In the genomic region with DNA sequence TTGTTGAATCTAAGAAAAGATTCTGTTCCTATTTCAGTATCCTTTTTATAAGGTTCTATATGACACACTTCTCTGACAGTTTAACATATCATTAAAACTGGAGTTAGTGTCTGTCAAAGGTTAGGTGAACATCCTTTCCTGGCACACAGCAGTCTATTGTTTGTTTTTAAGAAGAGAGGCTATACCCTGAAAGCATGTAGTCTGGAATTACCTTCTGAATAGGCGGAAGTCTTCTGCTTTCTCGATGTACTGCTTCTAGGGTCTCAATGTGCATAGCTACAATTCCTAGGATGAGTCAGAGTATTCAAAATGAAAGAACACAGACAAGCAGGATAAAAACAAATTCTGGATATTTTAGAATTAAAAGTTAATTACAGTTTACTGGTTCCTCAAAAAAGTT, we compare ENCODE assay signal across 16 cellular contexts.
A peak's percentile ranks its signal among the peaks of the same experiment; 100 is the strongest.
DNase-seq lines count a peak whose midpoint lies in the region; ATAC-seq and TF ChIP-seq lines count a peak whose summit lies in the region.
"Had no signal": no experiment of that assay in that cellular context is flagged by ENCODE, and none has a peak within 500 bp of the region (broad histone marks: within the 10 kb centered on the region; RNA-seq: fewer than 3 reads in every experiment).

No MANE protein-coding gene starts in this region.

- no peak overlapping the region for H3K23ac ChIP-seq in IMR-90 (ENCODE audit: low read depth, low read length)

- H3K4me3 ChIP-seq in IMR-90 (ENCODE audit: insufficient read depth, low read depth, low read length): no peak overlapping the region
- H3K4me3 ChIP-seq: SK-N-MC had no signal

- no peaks in the 10 kb centered on the region for H4K20me1 ChIP-seq in IMR-90 (ENCODE audit: insufficient read depth, low read length)

- BruUV-seq in IMR-90 (replicated peaks; lab: Mats Ljungman, UMichigan): no TSS peak

- H3K27me3 Mint-ChIP-seq in natural killer cell treated with Interleukin-12 subunit alpha and Interleukin-12 subunit beta and Interleukin-15 and Interleukin-18, amount 100 ng/mL, for 72 hours: no peaks in the 10 kb centered on the region

- peaks cover 0 to 21% of the 10 kb centered on the region in 2 experiments; a peak in 2 of 4 replicates for H3K79me1 ChIP-seq in IMR-90 (ENCODE audit: low read depth in 1 of 2, low read length in 2 of 2)

- H3K9ac ChIP-seq in IMR-90 (ENCODE audit: low read depth, low read length): no peak overlapping the region; the same call in 1 of the 2 replicates

- H3K14ac ChIP-seq in IMR-90 (replicated peaks; ENCODE audit: low read depth, low read length): peak overlapping the region; percentile 49; the same call in 1 of the 2 replicates

- H2AK5ac ChIP-seq in IMR-90 (ENCODE audit: low read depth, low read length): no peak overlapping the region

- no peak overlapping the region for H2AFZ ChIP-seq in IMR-90 (replicated peaks; ENCODE audit: low read length, poor library complexity)

- TF ChIP-seq CTCF in IMR-90 (conservative IDR thresholded peaks at IDR 0.05; ENCODE audit: low read depth, low read length): no peak

- dilution Hi-C loops in IMR-90 (cut with HindIII; ENCODE audit: low sequenced_read_pairs, unreplicated experiment): no loop called here

- H2BK20ac ChIP-seq in IMR-90 (ENCODE audit: low read depth, low read length): peak overlapping the region; percentile 18; the same call in 1 of the 2 replicates

- peak overlapping the region; percentile 19; the same call in 1 of the 2 replicates for H3K4ac ChIP-seq in IMR-90 (ENCODE audit: low read depth, low read length)

- H3K27me3 ChIP-seq in IMR-90 (ENCODE audit: control insufficient read depth, insufficient read depth, low read length): no peaks in the 10 kb centered on the region

- in situ Hi-C loops in IMR-90 (cut with MboI; ENCODE audit: low sequenced_read_pairs): no loop called here

- H2BK5ac ChIP-seq in IMR-90 (ENCODE audit: low read depth, low read length, poor library complexity, severe bottlenecking): peak overlapping the region; percentile 98

- no peak for DNase-seq in IMR-90
- DNase-seq in dermis blood vessel endothelial cell: peak; percentile 91
- peak; percentile 69 for DNase-seq in pulmonary artery endothelial cell (ENCODE audit: low read depth, low spot score)
- no peak for DNase-seq in natural killer cell treated with Interleukin-12 subunit alpha and Interleukin-12 subunit beta and Interleukin-15 and Interleukin-18, amount 100 ng/mL, for 72 hours (ENCODE audit: low spot score)
- no peak for DNase-seq in NCI-H1092 treated with DMSO at 0.1 percent for 48 hours (lab: John Stamatoyannopoulos, UW)
- DNase-seq in NCI-H2029 (lab: John Stamatoyannopoulos, UW): no peak
- DNase-seq in RPMI8226: no peak
- DNase-seq: ACHN; CD4-positive, CD25-positive, alpha-beta regulatory T cell; DND-41; Karpas-422; NCI-H1417; NCI-H2029 treated with DMSO at 0.1 percent for 48 hours; NCI-H526 had no signal

- H3K9me3 ChIP-seq in IMR-90 (ENCODE audit: control insufficient read depth, insufficient read depth, low read length): no peaks in the 10 kb centered on the region

- intact Hi-C loops in IMR-90 (cut with micrococcal nuclease): loop anchor here (10.0 kb wide), 1 partner anchor 222 kb away; no protein-coding TSS in a partner anchor

- no peaks in the 10 kb centered on the region for H3K36me3 Mint-ChIP-seq in natural killer cell treated with Interleukin-12 subunit alpha and Interleukin-12 subunit beta and Interleukin-15 and Interleukin-18, amount 100 ng/mL, for 72 hours

- H3K4me2 ChIP-seq in IMR-90 (ENCODE audit: low read depth, low read length): no peak overlapping the region

- no peak for ATAC-seq in IMR-90 (ENCODE audit: low read depth)
- 0 out of 3 replicates have a peak, but pooled peaks have one; percentile 22 for ATAC-seq in SK-N-SH treated with all-trans-retinoic acid at 6 μM for 48 hours
- no peak for ATAC-seq in natural killer cell treated with Interleukin-12 subunit alpha and Interleukin-12 subunit beta and Interleukin-15 and Interleukin-18, amount 100 ng/mL, for 72 hours

- CTCF ChIA-PET in IMR-90 (lab: Yijun Ruan, JAX): interaction anchor here (0.6 kb wide), 1 partner anchor 120 kb away, joined by 3 read pairs; no protein-coding TSS in a partner anchor

- no peak for TF ChIP-seq POLR2A in IMR-90 (IDR thresholded peaks at IDR 0.05; ENCODE audit: low read depth, low read length)

- H4K5ac ChIP-seq in IMR-90 (ENCODE audit: low read depth, low read length): no peak overlapping the region; the same call in 1 of the 2 replicates

- 0 out of 2 replicates have a peak overlapping the region, but pooled peaks have one; percentile 14 for H4K91ac ChIP-seq in IMR-90 (ENCODE audit: insufficient read depth, low read depth, low read length)

- no CpG with 5 or more reads among the region's 2 CpGs for WGBS in IMR-90 (ENCODE audit: extremely low coverage in 2 of 2, insufficient read length in 1 of 2), 2 experiments

- no peaks in the 10 kb centered on the region for H3K4me1 Mint-ChIP-seq in natural killer cell treated with Interleukin-12 subunit alpha and Interleukin-12 subunit beta and Interleukin-15 and Interleukin-18, amount 100 ng/mL, for 72 hours (ENCODE audit: low read depth in 2 of 2)
- H3K4me1 Mint-ChIP-seq: CD4-positive, CD25-positive, alpha-beta regulatory T cell had no signal

- H3K27ac Mint-ChIP-seq in natural killer cell treated with Interleukin-12 subunit alpha and Interleukin-12 subunit beta and Interleukin-15 and Interleukin-18, amount 100 ng/mL, for 72 hours: no peak overlapping the region

- H3K56ac ChIP-seq in IMR-90 (ENCODE audit: extremely low read depth, insufficient read depth, low read length): no peak overlapping the region

- no peak overlapping the region for H2AK9ac ChIP-seq in IMR-90 (replicated peaks; ENCODE audit: low read depth, low read length, poor library complexity)

- no peak overlapping the region for H3K4me3 Mint-ChIP-seq in natural killer cell treated with Interleukin-12 subunit alpha and Interleukin-12 subunit beta and Interleukin-15 and Interleukin-18, amount 100 ng/mL, for 72 hours
- H3K4me3 Mint-ChIP-seq: CD4-positive, CD25-positive, alpha-beta regulatory T cell had no signal

- no peak for TF ChIP-seq RAD21 in IMR-90 (IDR thresholded peaks at IDR 0.05; ENCODE audit: low read length)

- H3K27ac ChIP-seq in IMR-90 (ENCODE audit: insufficient read depth, low read length): no peak overlapping the region
- H3K27ac ChIP-seq: SK-N-MC had no signal

- peaks cover 7% of the 10 kb centered on the region for H3K9me1 ChIP-seq in IMR-90 (ENCODE audit: insufficient read depth, low read length)

- 0 out of 4 replicates have a peak overlapping the region, but pooled peaks of 1 of the 2 experiments have one; percentile 41 for H4K8ac ChIP-seq in IMR-90 (ENCODE audit: low read depth in 2 of 2, low read length in 2 of 2)

- H3K18ac ChIP-seq in IMR-90 (ENCODE audit: low read depth, low read length): peak overlapping the region; percentile 48; the same call in 1 of the 2 replicates

- H2BK15ac ChIP-seq in IMR-90 (ENCODE audit: low read depth, low read length): no peak overlapping the region

- H3K9me3 Mint-ChIP-seq in natural killer cell treated with Interleukin-12 subunit alpha and Interleukin-12 subunit beta and Interleukin-15 and Interleukin-18, amount 100 ng/mL, for 72 hours: no peaks in the 10 kb centered on the region
- H3K9me3 Mint-ChIP-seq: CD4-positive, CD25-positive, alpha-beta regulatory T cell had no signal

- no peak overlapping the region; the same call in 1 of the 2 replicates for H2BK120ac ChIP-seq in IMR-90 (ENCODE audit: low read depth, low read length)

- POLR2A ChIA-PET in IMR-90 (lab: Charles Lee; ENCODE audit: unreplicated experiment): no interaction called here

- peaks cover 17% of the 10 kb centered on the region for H3K4me1 ChIP-seq in IMR-90 (ENCODE audit: control insufficient read depth, insufficient read depth, low read length)

- H3K36me3 ChIP-seq in IMR-90 (ENCODE audit: control insufficient read depth, insufficient read depth, low read length): peaks cover 9% of the 10 kb centered on the region

TF ChIP-seq in IMR-90, 13 proteins besides CTCF, POLR2A, EP300 and RAD21:
- TF ChIP-seq MAZ (IDR thresholded peaks at IDR 0.05; ENCODE audit: borderline replicate concordance, low read depth, low read length): no peak
- no peak for TF ChIP-seq RFX5 (IDR thresholded peaks at IDR 0.05; ENCODE audit: low read depth, low read length)
- no peak for TF ChIP-seq SMC3 (IDR thresholded peaks at IDR 0.05; ENCODE audit: low read depth, low read length)
- no peak for TF ChIP-seq CHD1 (IDR thresholded peaks at IDR 0.05; ENCODE audit: low read depth, low read length)

TF ChIP-seq in SK-N-SH treated with all-trans-retinoic acid at 6 μM for 48 hours, 23 proteins besides CTCF, POLR2A, EP300 and RAD21:
- TF ChIP-seq ISL1 (CRISPR knock-in tag; IDR thresholded peaks at IDR 0.05) (no peak), GLIS3 (CRISPR knock-in tag; IDR thresholded peaks at IDR 0.05) (no peak), OSR1 (CRISPR knock-in tag; IDR thresholded peaks at IDR 0.05) (no peak), PATZ1 (CRISPR knock-in tag; IDR thresholded peaks at IDR 0.05; ENCODE audit: borderline replicate concordance) (no peak), ESRRG (CRISPR knock-in tag; IDR thresholded peaks at IDR 0.05) (no peak), TOX (CRISPR knock-in tag; IDR thresholded peaks at IDR 0.05; ENCODE audit: borderline replicate concordance) (no peak), ZNF8 (CRISPR knock-in tag; IDR thresholded peaks at IDR 0.05) (no peak)

Comparison
In these comparisons a context has a peak if more than half of its experiments do, and no peak if none do; other contexts are left out.
1. DNase-seq: peak in dermis blood vessel endothelial cell (single experiment) and pulmonary artery endothelial cell (single experiment); none in IMR-90 (single experiment), natural killer cell treated with Interleukin-12 subunit alpha and Interleukin-12 subunit beta and Interleukin-15 and Interleukin-18, amount 100 ng/mL, for 72 hours (single experiment), NCI-H1092 treated with DMSO at 0.1 percent for 48 hours (single experiment), NCI-H2029 (single experiment) and RPMI8226 (single experiment).